26 cellular contexts compared by ENCODE assay signal in the genomic region with DNA sequence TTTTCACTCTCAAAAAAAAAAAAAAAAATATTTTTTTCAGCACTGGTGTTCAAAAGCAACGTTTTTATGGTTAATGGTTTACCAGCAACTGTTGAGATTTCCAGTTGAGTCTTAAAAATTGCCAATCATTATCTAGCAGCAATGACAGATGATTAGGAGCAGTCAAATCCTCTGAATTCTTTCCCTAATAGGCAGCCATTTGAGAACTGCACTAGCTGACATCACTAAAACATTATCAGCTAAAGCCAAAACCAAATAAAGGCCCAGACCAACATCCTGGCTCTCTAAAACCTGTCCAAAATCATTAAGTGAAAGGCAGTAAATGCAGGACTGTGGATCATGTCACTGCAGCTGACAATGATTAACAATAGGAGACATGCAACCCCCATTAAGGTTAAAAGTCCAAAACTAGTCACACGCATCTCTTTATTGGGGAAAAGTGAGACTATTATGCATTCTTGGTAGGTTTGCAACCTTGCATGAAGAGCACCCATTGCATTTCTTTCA. TPM values are rescaled to one million over a fixed set of nuclear protein-coding genes. Genes with fewer than 3 reads are reported as not detected.
A peak's percentile ranks its signal among the peaks of the same experiment; 100 is the strongest.
DNase-seq lines count a peak whose midpoint lies in the region; ATAC-seq and TF ChIP-seq lines count a peak whose summit lies in the region.
"Had no signal": no experiment of that assay in that cellular context is flagged by ENCODE, and none has a peak within 500 bp of the region (broad histone marks: within the 10 kb centered on the region; RNA-seq: fewer than 3 reads in every experiment).

No MANE protein-coding gene starts in this region.

- peaks cover 59% of the 10 kb centered on the region for H3K4me1 Mint-ChIP-seq in activated T-cell treated with anti-CD3 and anti-CD28 coated beads, Interleukin-2, amount 50 U/mL, for 24 hours (ENCODE audit: low read depth)
- peaks cover 55% of the 10 kb centered on the region for H3K4me1 Mint-ChIP-seq in activated T-cell treated with anti-CD3 and anti-CD28 coated beads, Interleukin-2, amount 50 U/mL, for 4 hours (ENCODE audit: low read depth)
- H3K4me1 Mint-ChIP-seq in WTC11: peaks cover 21% of the 10 kb centered on the region

- H3K36me3 Mint-ChIP-seq in activated T-cell treated with anti-CD3 and anti-CD28 coated beads, Interleukin-2, amount 50 U/mL, for 24 hours (ENCODE audit: low read depth): peaks cover 98% of the 10 kb centered on the region
- H3K36me3 Mint-ChIP-seq in activated T-cell treated with anti-CD3 and anti-CD28 coated beads, Interleukin-2, amount 50 U/mL, for 4 hours (ENCODE audit: insufficient read depth): peaks cover 60% of the 10 kb centered on the region
- H3K36me3 Mint-ChIP-seq in WTC11: peaks cover 87% of the 10 kb centered on the region
- H3K36me3 Mint-ChIP-seq: IgD-negative memory B cell had no signal

- H3K27me3 Mint-ChIP-seq in activated T-cell treated with anti-CD3 and anti-CD28 coated beads, Interleukin-2, amount 50 U/mL, for 24 hours: no peaks in the 10 kb centered on the region
- no peaks in the 10 kb centered on the region for H3K27me3 Mint-ChIP-seq in activated T-cell treated with anti-CD3 and anti-CD28 coated beads, Interleukin-2, amount 50 U/mL, for 4 hours (ENCODE audit: low read depth)
- no peaks in the 10 kb centered on the region for H3K27me3 Mint-ChIP-seq in WTC11 (ENCODE audit: low read depth)
- H3K27me3 Mint-ChIP-seq: activated CD4-positive, alpha-beta T cell treated with anti-CD3 and anti-CD28 coated beads for 36 hours; IgD-negative memory B cell had no signal

- H3K79me2 ChIP-seq in smooth muscle cell (ENCODE audit: low read depth): peaks cover 50% of the 10 kb centered on the region

- peaks cover 52% of the 10 kb centered on the region for H3K36me3 ChIP-seq in smooth muscle cell (ENCODE audit: low read depth)

- no peak for DNase-seq in activated T-cell treated with anti-CD3 and anti-CD28 coated beads, Interleukin-2, amount 50 U/mL, for 24 hours
- no peak for DNase-seq in activated T-cell treated with anti-CD3 and anti-CD28 coated beads, Interleukin-2, amount 50 U/mL, for 4 hours
- DNase-seq in WTC11 (ENCODE audit: low spot score) (no peak), left lobe of liver (ENCODE audit: low spot score) (no peak), smooth muscle cell (lab: John Stamatoyannopoulos, UW; ENCODE audit: unreplicated experiment) (no peak), NCI-H345 treated with DMSO at 0.1 percent for 48 hours (lab: John Stamatoyannopoulos, UW; ENCODE audit: unreplicated experiment) (no peak), NCI-H446 treated with DMSO at 0.1 percent for 48 hours (lab: John Stamatoyannopoulos, UW) (no peak), AG08395 (ENCODE audit: low spot score) (no peak)
- DNase-seq: activated CD4-positive, alpha-beta T cell treated with anti-CD3 and anti-CD28 coated beads for 36 hours; activated CD8-positive, alpha-beta memory T cell treated with anti-CD3 and anti-CD28 coated beads, Interleukin-2, amount 50 U/mL, for 4 hours; activated gamma-delta T cell treated with Interleukin-2 at 50 U/mL for 16 hours; amniotic stem cell; mesendoderm; MG63; NCI-H1436; NCI-H526 treated with DMSO at 0.1 percent for 48 hours; psoas muscle; spleen; stimulated activated CD8-positive, alpha-beta memory T cell treated with anti-CD3 and anti-CD28 coated beads, Interleukin-4, amount 100 ng/mL, for 48 hours; SW 1271; upper lobe of right lung had no signal

- H3K9me3 Mint-ChIP-seq in activated T-cell treated with anti-CD3 and anti-CD28 coated beads, Interleukin-2, amount 50 U/mL, for 24 hours: no peaks in the 10 kb centered on the region
- no peaks in the 10 kb centered on the region for H3K9me3 Mint-ChIP-seq in activated T-cell treated with anti-CD3 and anti-CD28 coated beads, Interleukin-2, amount 50 U/mL, for 4 hours
- no peaks in the 10 kb centered on the region for H3K9me3 Mint-ChIP-seq in WTC11
- H3K9me3 Mint-ChIP-seq: IgD-negative memory B cell, neural crest cell had no signal

- H3K27ac ChIP-seq in smooth muscle cell (ENCODE audit: low read depth): peak overlapping the region; percentile 0
- H3K27ac ChIP-seq: BLaER1, HL-60, psoas muscle, upper lobe of right lung had no signal

- no peaks in the 10 kb centered on the region for H3K4me1 ChIP-seq in smooth muscle cell (ENCODE audit: low read depth)
- H3K4me1 ChIP-seq: upper lobe of right lung had no signal

- peaks cover 68% of the 10 kb centered on the region for H3F3A ChIP-seq in smooth muscle cell (ENCODE audit: low read depth)

- no peak overlapping the region for H2AFZ ChIP-seq in smooth muscle cell (ENCODE audit: low read depth)

- WGBS in smooth muscle cell (ENCODE audit: low lambda C conversion rate): 73% methylated on average over 2 of the region's 2 CpGs

- no peaks in the 10 kb centered on the region for H3K27me3 ChIP-seq in smooth muscle cell (ENCODE audit: low read depth)
- H3K27me3 ChIP-seq: BLaER1, MG63, spleen, upper lobe of right lung had no signal

- H3K9me3 ChIP-seq in smooth muscle cell (replicated peaks; ENCODE audit: low read depth): no peaks in the 10 kb centered on the region
- H3K9me3 ChIP-seq: BLaER1, MG63, psoas muscle, spleen, upper lobe of right lung had no signal

- H4K20me1 ChIP-seq in smooth muscle cell (ENCODE audit: low read depth): peaks cover 100% of the 10 kb centered on the region

- H3K4me2 ChIP-seq in smooth muscle cell: no peak overlapping the region
- H3K4me2 ChIP-seq: BLaER1 had no signal

- H3K4me3 Mint-ChIP-seq in activated T-cell treated with anti-CD3 and anti-CD28 coated beads, Interleukin-2, amount 50 U/mL, for 24 hours: no peak overlapping the region
- no peak overlapping the region for H3K4me3 Mint-ChIP-seq in activated T-cell treated with anti-CD3 and anti-CD28 coated beads, Interleukin-2, amount 50 U/mL, for 4 hours
- no peak overlapping the region for H3K4me3 Mint-ChIP-seq in WTC11
- H3K4me3 Mint-ChIP-seq: activated CD4-positive, alpha-beta T cell treated with anti-CD3 and anti-CD28 coated beads for 36 hours; IgD-negative memory B cell; neural crest cell had no signal

- TF ChIP-seq CTCF in WTC11 (IDR thresholded peaks at IDR 0.05): no peak
- TF ChIP-seq CTCF in smooth muscle cell (IDR thresholded peaks at IDR 0.05; ENCODE audit: borderline replicate concordance, insufficient read depth, poor library complexity, severe bottlenecking): no peak

- H3K27ac Mint-ChIP-seq in activated T-cell treated with anti-CD3 and anti-CD28 coated beads, Interleukin-2, amount 50 U/mL, for 24 hours: peak overlapping the region; percentile 94
- peak overlapping the region; percentile 93; the same call in 1 of the 2 replicates for H3K27ac Mint-ChIP-seq in WTC11
- H3K27ac Mint-ChIP-seq: activated CD4-positive, alpha-beta T cell treated with anti-CD3 and anti-CD28 coated beads for 36 hours had no signal

- CTCF ChIA-PET in WTC11 (lab: Charles Lee): no interaction called here

- ATAC-seq in activated T-cell treated with anti-CD3 and anti-CD28 coated beads, Interleukin-2, amount 50 U/mL, for 4 hours: no peak
- no peak for ATAC-seq in WTC11
- peak; percentile 83 for ATAC-seq in left lobe of liver
- ATAC-seq: activated CD4-positive, alpha-beta T cell treated with anti-CD3 and anti-CD28 coated beads for 36 hours; esophagus mucosa; upper lobe of right lung had no signal

- POLR2A ChIA-PET in WTC11 (lab: Charles Lee): no interaction called here

- no peak overlapping the region for H3K4me3 ChIP-seq in smooth muscle cell
- H3K4me3 ChIP-seq: BLaER1, MG63, psoas muscle, spleen, upper lobe of right lung had no signal

- no peak overlapping the region for H3K9ac ChIP-seq in smooth muscle cell (ENCODE audit: low read depth)
- H3K9ac ChIP-seq: BLaER1 had no signal

TF ChIP-seq in WTC11, 78 proteins besides CTCF, POLR2A, EP300 and RAD21 (continues in another document):
- TF ChIP-seq FOXP4 (CRISPR knock-in tag; IDR thresholded peaks at IDR 0.05): no peak
- TF ChIP-seq FOXP1 (CRISPR knock-in tag; IDR thresholded peaks at IDR 0.05; ENCODE audit: borderline replicate concordance): no peak
- TF ChIP-seq ZNF138 (CRISPR knock-in tag; conservative IDR thresholded peaks at IDR 0.05): no peak
- TF ChIP-seq, protein P1, sequence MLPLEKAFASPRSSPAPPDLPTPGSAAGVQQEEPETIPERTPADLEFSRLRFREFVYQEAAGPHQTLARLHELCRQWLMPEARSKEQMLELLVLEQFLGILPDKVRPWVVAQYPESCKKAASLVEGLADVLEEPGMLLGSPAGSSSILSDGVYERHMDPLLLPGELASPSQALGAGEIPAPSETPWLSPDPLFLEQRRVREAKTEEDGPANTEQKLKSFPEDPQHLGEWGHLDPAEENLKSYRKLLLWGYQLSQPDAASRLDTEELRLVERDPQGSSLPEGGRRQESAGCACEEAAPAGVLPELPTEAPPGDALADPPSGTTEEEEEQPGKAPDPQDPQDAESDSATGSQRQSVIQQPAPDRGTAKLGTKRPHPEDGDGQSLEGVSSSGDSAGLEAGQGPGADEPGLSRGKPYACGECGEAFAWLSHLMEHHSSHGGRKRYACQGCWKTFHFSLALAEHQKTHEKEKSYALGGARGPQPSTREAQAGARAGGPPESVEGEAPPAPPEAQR (CRISPR knock-in tag; IDR thresholded peaks at IDR 0.05): no peak
- no peak for TF ChIP-seq IRF2 (CRISPR knock-in tag; IDR thresholded peaks at IDR 0.05; ENCODE audit: borderline replicate concordance, low read depth)
- no peak for TF ChIP-seq ZNF671 (CRISPR knock-in tag; IDR thresholded peaks at IDR 0.05)
- TF ChIP-seq GTF2I (CRISPR knock-in tag; conservative IDR thresholded peaks at IDR 0.05): no peak
- no peak for TF ChIP-seq FOXJ3 (CRISPR knock-in tag; IDR thresholded peaks at IDR 0.05; ENCODE audit: borderline replicate concordance)
- TF ChIP-seq ZBTB21 (CRISPR knock-in tag; IDR thresholded peaks at IDR 0.05; ENCODE audit: borderline replicate concordance): no peak
- no peak for TF ChIP-seq NFATC4 (CRISPR knock-in tag; IDR thresholded peaks at IDR 0.05)
- TF ChIP-seq JUN (CRISPR knock-in tag; IDR thresholded peaks at IDR 0.05): no peak

RNA-seq across cellular contexts. Expression of gene SFPQ, which starts 14.0 kb away (rescaled TPM):
- 100 to 1,000 TPM; 462 to 466 (median 464) TPM for total RNA-seq in activated T-cell treated with anti-CD3 and anti-CD28 coated beads, Interleukin-2, amount 50 U/mL, for 4 hours
- total RNA-seq in WTC11 (2021) (354 to 487 TPM (median 486 TPM) in 3 replicates), left lobe of liver (55.9 TPM), smooth muscle cell (119 and 145 TPM in 2 replicates)
- 73.0 and 111 TPM in 2 replicates for polyA plus RNA-seq in smooth muscle cell
